In genomic region chr11:117090111-117090706, GRCh38 we compare ENCODE assay signal across 17 cellular contexts. TPM values are rescaled to one million over a fixed set of nuclear protein-coding genes. Genes with fewer than 3 reads are reported as not detected.
DNase-seq lines count a peak whose midpoint lies in the region; ATAC-seq and TF ChIP-seq lines count a peak whose summit lies in the region.
"Had no signal": no experiment of that assay in that cellular context is flagged by ENCODE, and none has a peak within 500 bp of the region (broad histone marks: within the 10 kb centered on the region; RNA-seq: fewer than 3 reads in every experiment).

No MANE protein-coding gene starts in this region.

- H3K36me3 ChIP-seq in HCT116 (ENCODE audit: control insufficient read depth in 1 of 2, insufficient read depth in 2 of 2, low read length in 2 of 2) (no peaks in the 10 kb centered on the region), psoas muscle (ENCODE audit: insufficient read depth in 1 of 2, low read depth in 1 of 2) (no peaks in the 10 kb centered on the region)

- 0 out of 2 replicates have a peak, but pooled peaks cover 9% of the 10 kb centered on the region for H4K20me1 ChIP-seq in HCT116 (ENCODE audit: insufficient read depth)

- WGBS in psoas muscle, 3 donors, result 94 to 95% (median 94%) methylated on average over 5 of the region's 5 CpGs

- no peak for TF ChIP-seq CTCF in HCT116 (IDR thresholded peaks at IDR 0.05 in 2 of 3, conservative IDR thresholded peaks at IDR 0.05 in 1 of 3; ENCODE audit: borderline replicate concordance in 1 of 3, insufficient read depth in 1 of 3, low read depth in 2 of 3, low read length in 2 of 3)
- no peak for TF ChIP-seq CTCF in activated B cell treated with CpG ODN at 0.5 μM for 24 hours (IDR thresholded peaks at IDR 0.05)
- TF ChIP-seq CTCF in psoas muscle (IDR thresholded peaks at IDR 0.05), result no peak

- DNase-seq in HCT116 (ENCODE audit: low read depth, low spot score), result peak; percentile 47
- no peak for DNase-seq in activated B cell treated with CpG ODN at 0.5 μM for 24 hours
- DNase-seq in epithelial cell of prostate (ENCODE audit: low read depth, low spot score), result no peak
- no peak for DNase-seq in psoas muscle
- no peak for DNase-seq in NCI-H146 (lab: John Stamatoyannopoulos, UW)
- no peak for DNase-seq in NCI-H510A (lab: John Stamatoyannopoulos, UW)
- DNase-seq: activated CD4-positive, alpha-beta T cell treated with anti-CD3 and anti-CD28 coated beads for 1 hour; activated CD8-positive, alpha-beta memory T cell treated with anti-CD3 and anti-CD28 coated beads, Interleukin-2, amount 50 U/mL, for 48 hours; activated naive CD4-positive, alpha-beta T cell treated with anti-CD3 and anti-CD28 coated beads, Interleukin-2, amount 50 U/mL, for 16 hours; endodermal cell; foreskin fibroblast; left ventricle myocardium superior; NCI-H1105 treated with DMSO at 0.1 percent for 48 hours; NCI-H2227 treated with DMSO at 0.1 percent for 48 hours; nephron progenitor cell had no signal

- CTCF ChIA-PET in HCT116 (lab: Charles Lee), result interaction anchor here (1.0 kb wide), 1 partner anchor 209 kb away, joined by 3 read pairs; no protein-coding TSS in a partner anchor
- CTCF ChIA-PET in activated B cell treated with CpG ODN at 0.5 μM for 24 hours (lab: Charles Lee), result interaction anchor here (1.1 kb wide), 1 partner anchor 163 kb away, joined by 3 read pairs; no protein-coding TSS in a partner anchor

- H3K4me3 ChIP-seq in HCT116 (replicated peaks in 1 of 2; ENCODE audit: low read depth in 1 of 2, low read length in 2 of 2) (peak overlapping the region in 1 of 2 experiments; percentile 14; a peak in 1 of 4 replicates), psoas muscle (no peak overlapping the region)

- H3K27me3 ChIP-seq in HCT116 (ENCODE audit: insufficient read depth, low read length) (no peaks in the 10 kb centered on the region), psoas muscle (ENCODE audit: insufficient read depth in 3 of 3, low read length in 2 of 3) (no peaks in the 10 kb centered on the region)

- POLR2A ChIA-PET in HCT116 (lab: Charles Lee) (no interaction called here), activated B cell treated with CpG ODN at 0.5 μM for 24 hours (lab: Charles Lee) (interaction anchor here (0.9 to 1.5 kb wide), 3 partner anchors 13 to 143 kb away, joined by 3 to 9 read pairs (median 4); no protein-coding TSS in a partner anchor)

- H3K4me1 ChIP-seq in HCT116 (ENCODE audit: control insufficient read depth in 1 of 2, insufficient read depth in 2 of 2, low read length in 2 of 2), result peaks cover 0 to 33% of the 10 kb centered on the region in 2 experiments; a peak in 2 of 4 replicates
- H3K4me1 ChIP-seq in psoas muscle, result peaks cover 30% of the 10 kb centered on the region

- peak overlapping the region; percentile 63 for H3K4me2 ChIP-seq in HCT116 (ENCODE audit: low read length)

- no peak for TF ChIP-seq POLR2A in HCT116 (IDR thresholded peaks at IDR 0.05; ENCODE audit: borderline replicate concordance, extremely low read depth, insufficient read depth, insufficient read length)

- no peaks in the 10 kb centered on the region for H3K9me3 ChIP-seq in HCT116 (ENCODE audit: control insufficient read depth in 1 of 2, insufficient read depth in 1 of 2, low read depth in 1 of 2, low read length in 2 of 2)
- no peaks in the 10 kb centered on the region for H3K9me3 ChIP-seq in psoas muscle

- intact Hi-C loops in HCT116 (cut with micrococcal nuclease), result no loop called here
- intact Hi-C loops in activated B cell treated with CpG ODN at 0.5 μM for 24 hours (cut with micrococcal nuclease), result no loop called here
- intact Hi-C loops in psoas muscle (cut with DNase I), result no loop called here

- no peak overlapping the region for H2AFZ ChIP-seq in HCT116 (ENCODE audit: low read depth, low read length, poor library complexity, severe bottlenecking)

- H3K27me3 Mint-ChIP-seq in activated B cell treated with CpG ODN at 0.5 μM for 24 hours, result no peaks in the 10 kb centered on the region

- peaks cover 3% of the 10 kb centered on the region for H3K9me3 Mint-ChIP-seq in activated B cell treated with CpG ODN at 0.5 μM for 24 hours

- H3K36me3 Mint-ChIP-seq in activated B cell treated with CpG ODN at 0.5 μM for 24 hours (ENCODE audit: low read depth), result peaks cover 22% of the 10 kb centered on the region

- RAD21 ChIA-PET in HCT116 (lab: Charles Lee; ENCODE audit: low non-redundant PET in 1 of 2, low total read pairs in 2 of 2, uncharacterized antibody in 2 of 2, unreplicated experiment in 2 of 2), result no interaction called here

- no peaks in the 10 kb centered on the region for H3K9me2 ChIP-seq in HCT116 (ENCODE audit: insufficient read depth)

- H3K4me3 Mint-ChIP-seq in activated B cell treated with CpG ODN at 0.5 μM for 24 hours, result peak overlapping the region; percentile 32
- H3K4me3 Mint-ChIP-seq: endodermal cell, nephron progenitor cell had no signal

- H3K27ac Mint-ChIP-seq in activated B cell treated with CpG ODN at 0.5 μM for 24 hours, result peak overlapping the region; percentile 13
- H3K27ac Mint-ChIP-seq: endodermal cell had no signal

- H3K4me1 Mint-ChIP-seq in activated B cell treated with CpG ODN at 0.5 μM for 24 hours, result peaks cover 73% of the 10 kb centered on the region

- no TSS peak for BruUV-seq in HCT116 (replicated peaks; lab: Mats Ljungman, UMichigan)

- H3K27ac ChIP-seq in HCT116 (ENCODE audit: low read depth, low read length), result peak overlapping the region; percentile 46; the same call in 1 of the 2 replicates
- peak overlapping the region; percentile 92 for H3K27ac ChIP-seq in epithelial cell of prostate
- H3K27ac ChIP-seq in psoas muscle, result peak overlapping the region; percentile 17

- ATAC-seq in HCT116, result peak; percentile 80
- ATAC-seq in activated B cell treated with CpG ODN at 0.5 μM for 24 hours (ENCODE audit: low read depth), result no peak
- no peak for ATAC-seq in psoas muscle
- no peak for ATAC-seq in HG03159 (IDR thresholded peaks at IDR 0.05; ENCODE audit: unreplicated experiment)
- no peak for ATAC-seq in GM19395 (IDR thresholded peaks at IDR 0.05; ENCODE audit: unreplicated experiment)
- ATAC-seq: left ventricle myocardium superior had no signal

- no peak for TF ChIP-seq RAD21 in HCT116 (IDR thresholded peaks at IDR 0.05; ENCODE audit: low read depth)

- H3K9ac ChIP-seq in HCT116 (ENCODE audit: low read length), result no peak overlapping the region

- H3K79me2 ChIP-seq in HCT116 (ENCODE audit: insufficient read depth, low read length), result peaks cover 91% of the 10 kb centered on the region

TF ChIP-seq in HCT116, 20 proteins besides CTCF, POLR2A, EP300 and RAD21 (continues in another document):
- TF ChIP-seq, protein P1, sequence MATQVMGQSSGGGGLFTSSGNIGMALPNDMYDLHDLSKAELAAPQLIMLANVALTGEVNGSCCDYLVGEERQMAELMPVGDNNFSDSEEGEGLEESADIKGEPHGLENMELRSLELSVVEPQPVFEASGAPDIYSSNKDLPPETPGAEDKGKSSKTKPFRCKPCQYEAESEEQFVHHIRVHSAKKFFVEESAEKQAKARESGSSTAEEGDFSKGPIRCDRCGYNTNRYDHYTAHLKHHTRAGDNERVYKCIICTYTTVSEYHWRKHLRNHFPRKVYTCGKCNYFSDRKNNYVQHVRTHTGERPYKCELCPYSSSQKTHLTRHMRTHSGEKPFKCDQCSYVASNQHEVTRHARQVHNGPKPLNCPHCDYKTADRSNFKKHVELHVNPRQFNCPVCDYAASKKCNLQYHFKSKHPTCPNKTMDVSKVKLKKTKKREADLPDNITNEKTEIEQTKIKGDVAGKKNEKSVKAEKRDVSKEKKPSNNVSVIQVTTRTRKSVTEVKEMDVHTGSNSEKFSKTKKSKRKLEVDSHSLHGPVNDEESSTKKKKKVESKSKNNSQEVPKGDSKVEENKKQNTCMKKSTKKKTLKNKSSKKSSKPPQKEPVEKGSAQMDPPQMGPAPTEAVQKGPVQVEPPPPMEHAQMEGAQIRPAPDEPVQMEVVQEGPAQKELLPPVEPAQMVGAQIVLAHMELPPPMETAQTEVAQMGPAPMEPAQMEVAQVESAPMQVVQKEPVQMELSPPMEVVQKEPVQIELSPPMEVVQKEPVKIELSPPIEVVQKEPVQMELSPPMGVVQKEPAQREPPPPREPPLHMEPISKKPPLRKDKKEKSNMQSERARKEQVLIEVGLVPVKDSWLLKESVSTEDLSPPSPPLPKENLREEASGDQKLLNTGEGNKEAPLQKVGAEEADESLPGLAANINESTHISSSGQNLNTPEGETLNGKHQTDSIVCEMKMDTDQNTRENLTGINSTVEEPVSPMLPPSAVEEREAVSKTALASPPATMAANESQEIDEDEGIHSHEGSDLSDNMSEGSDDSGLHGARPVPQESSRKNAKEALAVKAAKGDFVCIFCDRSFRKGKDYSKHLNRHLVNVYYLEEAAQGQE (IDR thresholded peaks at IDR 0.05; ENCODE audit: low read depth), result no peak
- TF ChIP-seq CEBPB (IDR thresholded peaks at IDR 0.05; ENCODE audit: low read depth), result no peak
- no peak for TF ChIP-seq EGR1 (IDR thresholded peaks at IDR 0.05; ENCODE audit: low read depth)
- 0 out of 2 replicates have a peak, but pooled peaks have one; percentile 35 for TF ChIP-seq SRF (IDR thresholded peaks at IDR 0.05; ENCODE audit: low read depth)
- TF ChIP-seq CBX3 (IDR thresholded peaks at IDR 0.05; ENCODE audit: low read depth), result no peak
- TF ChIP-seq ZFX (IDR thresholded peaks at IDR 0.05), result no peak
- TF ChIP-seq ATF3 (IDR thresholded peaks at IDR 0.05), result no peak
- no peak for TF ChIP-seq TCF7L2 (IDR thresholded peaks at IDR 0.05; ENCODE audit: borderline replicate concordance, extremely low read depth, insufficient read depth, insufficient read length)
- TF ChIP-seq EZH2 (IDR thresholded peaks at IDR 0.05), result no peak
- TF ChIP-seq YY1 (IDR thresholded peaks at IDR 0.05; ENCODE audit: extremely low read depth, insufficient replicate concordance, low read depth, low read length), result no peak
- no peak for TF ChIP-seq SIN3A (IDR thresholded peaks at IDR 0.05; ENCODE audit: low read depth)
- no peak for TF ChIP-seq FOSL1 (IDR thresholded peaks at IDR 0.05; ENCODE audit: low read depth)
- TF ChIP-seq SP1 (IDR thresholded peaks at IDR 0.05; ENCODE audit: low read depth), result peak; percentile 10; the same call in 1 of the 2 replicates

RNA-seq across cellular contexts. Expression of gene SIK3, which starts 8.0 kb away (rescaled TPM):
- total RNA-seq in HCT116 (2021; ENCODE audit: unreplicated experiment) (21.0 TPM), activated B cell treated with CpG ODN at 0.5 μM for 24 hours (75.0 and 88.4 TPM in 2 replicates), psoas muscle (10 to 100 TPM; 39.8 to 47.4 (median 42.8) TPM)
- polyA plus RNA-seq in HCT116 (2012), result 14.4 and 14.7 TPM in 2 replicates
- polyA plus RNA-seq in psoas muscle, result 10 to 100 TPM; 16.3 to 22.2 (median 18.8) TPM

RNA-seq across cellular contexts. Expression of gene PAFAH1B2, which starts 53.9 kb away (rescaled TPM):
- total RNA-seq in HCT116 (2021; ENCODE audit: unreplicated experiment) (154 TPM), activated B cell treated with CpG ODN at 0.5 μM for 24 hours (71.3 and 78.7 TPM in 2 replicates), psoas muscle (10 to 100 TPM; 30.8 to 46.3 (median 35.7) TPM)
- 40.3 and 47.9 TPM in 2 replicates for polyA plus RNA-seq in HCT116 (2012)
- polyA plus RNA-seq in psoas muscle, result 10 to 100 TPM; 13.0 to 25.4 (median 17.4) TPM

Comparison
In these comparisons a context has a peak if more than half of its experiments do, and no peak if none do; other contexts are left out.
1. H3K27ac ChIP-seq: peak in every context shown above with its lines; median percentile 92 in epithelial cell of prostate; 46 in HCT116; 17 in psoas muscle.